ENCODE assay signal across 8 cellular contexts in genomic region chr1:226608699-226609505, GRCh38.
DNase-seq lines count a peak whose midpoint lies in the region; ATAC-seq and TF ChIP-seq lines count a peak whose summit lies in the region.

No MANE protein-coding gene starts in this region.

- no peak overlapping the region for H3K27ac Mint-ChIP-seq in activated T-cell treated with anti-CD3 and anti-CD28 coated beads, Interleukin-2, amount 50 U/mL, for 72 hours

- no peaks in the 10 kb centered on the region for H3K9me3 Mint-ChIP-seq in activated T-cell treated with anti-CD3 and anti-CD28 coated beads, Interleukin-2, amount 50 U/mL, for 72 hours

- H3K27me3 ChIP-seq in Panc1 (ENCODE audit: control insufficient read depth, insufficient read depth, low read length) (peaks cover 8% of the 10 kb centered on the region), ovary (no peaks in the 10 kb centered on the region), upper lobe of left lung (no peaks in the 10 kb centered on the region)

- H3K4me1 Mint-ChIP-seq in activated T-cell treated with anti-CD3 and anti-CD28 coated beads, Interleukin-2, amount 50 U/mL, for 72 hours (ENCODE audit: low read depth), result no peaks in the 10 kb centered on the region

- WGBS in ovary, 3 donors, result 67 to 70% (median 70%) methylated on average over 18 of the region's 18 CpGs
- WGBS in upper lobe of left lung, 2 donors, result 62 to 74% methylated on average over 18 of the region's 18 CpGs

- H3K27ac ChIP-seq in Panc1 (ENCODE audit: low read length) (no peak overlapping the region), ovary (no peak overlapping the region), upper lobe of left lung (no peak overlapping the region)

- H3K4me3 Mint-ChIP-seq in activated T-cell treated with anti-CD3 and anti-CD28 coated beads, Interleukin-2, amount 50 U/mL, for 72 hours, result no peak overlapping the region

- intact Hi-C loops in Panc1 (cut with micrococcal nuclease; ENCODE audit: unreplicated experiment) (loop anchor here (5.0 kb wide), 1 partner anchor 62 kb away; the partner anchor contains the start of gene STUM), ovary (cut with DNase I) (loop anchor here in 2 of 4 donors (5.0 kb wide), 1 partner anchor 62 kb away; the partner anchor contains the start of gene STUM (in 2 of the 2))

- TF ChIP-seq POLR2A in ovary (IDR thresholded peaks at IDR 0.05) (no peak), upper lobe of left lung (IDR thresholded peaks at IDR 0.05) (no peak)

- TF ChIP-seq EP300 in ovary (IDR thresholded peaks at IDR 0.05) (no peak), upper lobe of left lung (IDR thresholded peaks at IDR 0.05) (no peak)

- no peaks in the 10 kb centered on the region for H3K36me3 Mint-ChIP-seq in activated T-cell treated with anti-CD3 and anti-CD28 coated beads, Interleukin-2, amount 50 U/mL, for 72 hours (ENCODE audit: insufficient read depth in 2 of 2)

- H3K9me3 ChIP-seq in Panc1 (ENCODE audit: control insufficient read depth, insufficient read depth, low read depth, low read length) (no peaks in the 10 kb centered on the region), ovary (no peaks in the 10 kb centered on the region), upper lobe of left lung (no peaks in the 10 kb centered on the region)

- H3K36me3 ChIP-seq in Panc1 (ENCODE audit: control insufficient read depth, insufficient read depth, low read length) (no peaks in the 10 kb centered on the region), ovary (no peaks in the 10 kb centered on the region), upper lobe of left lung (no peaks in the 10 kb centered on the region)

- no peaks in the 10 kb centered on the region for H3K27me3 Mint-ChIP-seq in activated T-cell treated with anti-CD3 and anti-CD28 coated beads, Interleukin-2, amount 50 U/mL, for 72 hours (ENCODE audit: low read depth)

- CTCF ChIA-PET in Panc1 (lab: Charles Lee), result interaction anchor here (0.9 kb wide), 1 partner anchor 18 kb away, joined by 3 read pairs; no protein-coding TSS in a partner anchor

- TF ChIP-seq CTCF in Panc1 (IDR thresholded peaks at IDR 0.05) (peak; percentile 92), ovary (IDR thresholded peaks at IDR 0.05) (peak; percentile 35 to 61 (median 51)), upper lobe of left lung (IDR thresholded peaks at IDR 0.05) (peak; percentile 43 to 85 (median 66))

- no TSS peak for BruUV-seq in Panc1 (replicated peaks; lab: Mats Ljungman, UMichigan)

- H3K4me3 ChIP-seq in Panc1 (ENCODE audit: low read depth in 2 of 2, low read length in 2 of 2), result no peak overlapping the region
- H3K4me3 ChIP-seq in ovary, result no peak overlapping the region
- no peak overlapping the region for H3K4me3 ChIP-seq in upper lobe of left lung

- POLR2A ChIA-PET in Panc1 (lab: Charles Lee), result interaction anchor here (0.5 kb wide), 1 partner anchor 123 kb away, joined by 4 read pairs; no protein-coding TSS in a partner anchor

- no peaks in the 10 kb centered on the region for H3K4me1 ChIP-seq in Panc1 (ENCODE audit: control insufficient read depth, insufficient read depth, low read length)
- H3K4me1 ChIP-seq in ovary (ENCODE audit: insufficient read depth), result peaks cover 9% of the 10 kb centered on the region
- H3K4me1 ChIP-seq in upper lobe of left lung, result peaks cover 0 to 4% (median 0%) of the 10 kb centered on the region in 4 donors

- ATAC-seq in Panc1, result peak; percentile 71
- peak; percentile 72 to 75 for ATAC-seq in activated T-cell treated with anti-CD3 and anti-CD28 coated beads, Interleukin-2, amount 50 U/mL, for 72 hours (replicated peaks in 1 of 2)
- ATAC-seq in upper lobe of left lung (ENCODE audit: low FRiP score in 2 of 2), result peak in 1 of 2 donors; percentile 65
- ATAC-seq in GM21423 (IDR thresholded peaks at IDR 0.05; ENCODE audit: unreplicated experiment), result no peak

- in situ Hi-C loops in Panc1 (cut with HindIII; ENCODE audit: low pct_unique_long_range_greater_than_20kb, low sequenced_read_pairs), result no loop called here

- DNase-seq in GDM1 (lab: John Stamatoyannopoulos, UW), result peak; percentile 36
- DNase-seq in HT-29 (ENCODE audit: low spot score), result peak; percentile 58
- DNase-seq in Panc1 (ENCODE audit: low read depth, low spot score), result peak; percentile 27
- peak; percentile 72 to 77 for DNase-seq in activated T-cell treated with anti-CD3 and anti-CD28 coated beads, Interleukin-2, amount 50 U/mL, for 72 hours
- DNase-seq in fibroblast of the conjunctiva (ENCODE audit: low read depth), result peak; percentile 49
- peak in 4 of 5 donors; percentile 59 to 74 (median 68) for DNase-seq in ovary
- DNase-seq in upper lobe of left lung, result peak; percentile 57 to 63
